ENCODE assay signal across 18 cellular contexts in genomic region chr7:47049234-47049774, GRCh38.
A peak's percentile ranks its signal among the peaks of the same experiment; 100 is the strongest.
DNase-seq lines count a peak whose midpoint lies in the region; ATAC-seq and TF ChIP-seq lines count a peak whose summit lies in the region.
"Had no signal": no experiment of that assay in that cellular context is flagged by ENCODE, and none has a peak within 500 bp of the region (broad histone marks: within the 10 kb centered on the region; RNA-seq: fewer than 3 reads in every experiment).

No MANE protein-coding gene starts in this region.

- in situ Hi-C loops in ACHN (cut with HindIII; ENCODE audit: low pct_ligation_motif_present, low pct_unique_long_range_greater_than_20kb, low sequenced_read_pairs), result no loop called here

- no peaks in the 10 kb centered on the region for H3K36me3 Mint-ChIP-seq in stimulated activated effector memory CD8-positive, alpha-beta T cell treated with anti-CD3 and anti-CD28 coated beads, Interleukin-12 subunit alpha, Interleukin-12 subunit beta, amount 100 ng/mL, for 72 hours

- no peak overlapping the region for H3K27ac Mint-ChIP-seq in stimulated activated effector memory CD8-positive, alpha-beta T cell treated with anti-CD3 and anti-CD28 coated beads, Interleukin-12 subunit alpha, Interleukin-12 subunit beta, amount 100 ng/mL, for 72 hours
- H3K27ac Mint-ChIP-seq: B cell; CD4-positive, alpha-beta T cell; GM23338 had no signal

- H3K4me1 ChIP-seq in esophagus muscularis mucosa, result peaks cover 28 to 33% (median 32%) of the 10 kb centered on the region in 4 donors

- TF ChIP-seq CTCF in esophagus muscularis mucosa (IDR thresholded peaks at IDR 0.05), result no peak
- no peak for TF ChIP-seq CTCF in GM20000 (IDR thresholded peaks at IDR 0.05; ENCODE audit: extremely low read depth, missing control alignments)

- TF ChIP-seq POLR2A in esophagus muscularis mucosa (IDR thresholded peaks at IDR 0.05; ENCODE audit: low read depth), result no peak

- no peak for TF ChIP-seq EP300 in esophagus muscularis mucosa (IDR thresholded peaks at IDR 0.05)

- peak; percentile 23 for DNase-seq in ACHN
- peak; percentile 90 for DNase-seq in esophagus muscularis mucosa (ENCODE audit: extremely low spot score)
- DNase-seq in myocyte (ENCODE audit: low read depth), result peak; percentile 17
- peak; percentile 84 for DNase-seq in renal cortical epithelial cell (ENCODE audit: low read depth)
- DNase-seq in stimulated activated effector memory CD8-positive, alpha-beta T cell treated with anti-CD3 and anti-CD28 coated beads, Interleukin-12 subunit alpha, Interleukin-12 subunit beta, amount 100 ng/mL, for 72 hours (ENCODE audit: low spot score in 2 of 2), result no peak
- DNase-seq in GM20000 (ENCODE audit: low spot score), result no peak
- DNase-seq in hypothalamus (lab: John Stamatoyannopoulos, UW), result no peak
- DNase-seq: 8988T; C1 segment of cervical spinal cord; Calu3; CD4-positive, alpha-beta T cell; DMS 273 treated with DMSO at 0.1 percent for 48 hours; DMS79; H7 had no signal

- peaks cover 0 to 10% (median 0%) of the 10 kb centered on the region in 4 donors for H3K27me3 ChIP-seq in esophagus muscularis mucosa

- 95% methylated on average over 13 of the region's 13 CpGs for WGBS in esophagus muscularis mucosa

- H3K36me3 ChIP-seq in esophagus muscularis mucosa, result no peaks in the 10 kb centered on the region

- intact Hi-C loops in esophagus muscularis mucosa (cut with DNase I), result no loop called here

- no peaks in the 10 kb centered on the region for H3K4me1 Mint-ChIP-seq in stimulated activated effector memory CD8-positive, alpha-beta T cell treated with anti-CD3 and anti-CD28 coated beads, Interleukin-12 subunit alpha, Interleukin-12 subunit beta, amount 100 ng/mL, for 72 hours
- H3K4me1 Mint-ChIP-seq: B cell had no signal

- no peak for ATAC-seq in HG03565 (IDR thresholded peaks at IDR 0.05; ENCODE audit: unreplicated experiment)
- ATAC-seq in stimulated activated effector memory CD8-positive, alpha-beta T cell treated with anti-CD3 and anti-CD28 coated beads, Interleukin-12 subunit alpha, Interleukin-12 subunit beta, amount 100 ng/mL, for 72 hours, result no peak
- ATAC-seq: GM12878, GM23338 had no signal

- H3K9me3 ChIP-seq in esophagus muscularis mucosa, result no peaks in the 10 kb centered on the region

- no peak overlapping the region for H3K4me3 Mint-ChIP-seq in stimulated activated effector memory CD8-positive, alpha-beta T cell treated with anti-CD3 and anti-CD28 coated beads, Interleukin-12 subunit alpha, Interleukin-12 subunit beta, amount 100 ng/mL, for 72 hours
- H3K4me3 Mint-ChIP-seq: B cell; CD4-positive, alpha-beta T cell; GM23338 had no signal

- H3K9me3 Mint-ChIP-seq in stimulated activated effector memory CD8-positive, alpha-beta T cell treated with anti-CD3 and anti-CD28 coated beads, Interleukin-12 subunit alpha, Interleukin-12 subunit beta, amount 100 ng/mL, for 72 hours, result peaks cover 6% of the 10 kb centered on the region
- H3K9me3 Mint-ChIP-seq: CD4-positive, alpha-beta T cell had no signal

- no peak overlapping the region for H3K4me3 ChIP-seq in esophagus muscularis mucosa
- H3K4me3 ChIP-seq: GM12878, GM23338 had no signal

- no peak overlapping the region for H3K27ac ChIP-seq in esophagus muscularis mucosa (replicated peaks in 1 of 4)

Comparison
In these comparisons a context has a peak if more than half of its experiments do, and no peak if none do; other contexts are left out.
1. DNase-seq: peak in ACHN (single experiment), esophagus muscularis mucosa (single experiment), myocyte (single experiment) and renal cortical epithelial cell (single experiment); none in stimulated activated effector memory CD8-positive, alpha-beta T cell treated with anti-CD3 and anti-CD28 coated beads, Interleukin-12 subunit alpha, Interleukin-12 subunit beta, amount 100 ng/mL, for 72 hours (0 of 2), GM20000 (single experiment) and hypothalamus (0 of 51).